In genomic region chr4:165873298-165874071, GRCh38 we compare ENCODE assay signal across 8 cellular contexts. TPM values are rescaled to one million over a fixed set of nuclear protein-coding genes. Genes with fewer than 3 reads are reported as not detected.
DNase-seq lines count a peak whose midpoint lies in the region; ATAC-seq and TF ChIP-seq lines count a peak whose summit lies in the region.

No MANE protein-coding gene starts in this region.

- no peaks in the 10 kb centered on the region for H3K4me1 ChIP-seq in adrenal gland (replicated peaks in 1 of 2)
- H3K4me1 ChIP-seq in iPS DF 6.9 (ENCODE audit: control insufficient read depth, insufficient read depth, low read length) = peaks cover 3% of the 10 kb centered on the region; the same call in 1 of the 2 replicates
- peaks cover 11% of the 10 kb centered on the region for H3K4me1 ChIP-seq in skeletal muscle satellite cell (ENCODE audit: control insufficient read depth, insufficient read depth, low read length)

- H3K36me3 ChIP-seq in adrenal gland (replicated peaks in 1 of 2) (no peaks in the 10 kb centered on the region), iPS DF 6.9 (ENCODE audit: control insufficient read depth, insufficient read depth, low read length) (no peaks in the 10 kb centered on the region), skeletal muscle satellite cell (ENCODE audit: insufficient read depth, low read length) (no peaks in the 10 kb centered on the region)

- ATAC-seq in HG03354 (IDR thresholded peaks at IDR 0.05; ENCODE audit: poor library complexity, severe bottlenecking, unreplicated experiment) = peak; percentile 41
- no peak for ATAC-seq in GM21529 (IDR thresholded peaks at IDR 0.05; ENCODE audit: unreplicated experiment)

- H3K4me2 ChIP-seq in skeletal muscle satellite cell (ENCODE audit: low read length) = peak overlapping the region; percentile 99

- H3K36me3 Mint-ChIP-seq in immature natural killer cell = no peaks in the 10 kb centered on the region

- H3K27ac ChIP-seq in C4-2B (peak overlapping the region; percentile 21; the same call in 1 of the 2 replicates), adrenal gland (peak overlapping the region in 2 of 5 donors; percentile 47 to 49), iPS DF 6.9 (ENCODE audit: low read length) (no peak overlapping the region)

- intact Hi-C loops in adrenal gland (cut with DNase I) = no loop called here

- H3K4me3 ChIP-seq in adrenal gland (peak overlapping the region in 1 of 4 donors; percentile 42), iPS DF 6.9 (ENCODE audit: low read length) (peak overlapping the region; percentile 56), skeletal muscle satellite cell (ENCODE audit: low read length) (peak overlapping the region; percentile 88)

- H3K4me3 Mint-ChIP-seq in immature natural killer cell = no peak overlapping the region

- H3K27me3 ChIP-seq in adrenal gland (peaks cover 23% of the 10 kb centered on the region), iPS DF 6.9 (ENCODE audit: control insufficient read depth, insufficient read depth, low read length) (peaks cover 30% of the 10 kb centered on the region), skeletal muscle satellite cell (ENCODE audit: control insufficient read depth, insufficient read depth, low read length) (no peaks in the 10 kb centered on the region)

- no peaks in the 10 kb centered on the region for H3K4me1 Mint-ChIP-seq in immature natural killer cell

- H3K9ac ChIP-seq in skeletal muscle satellite cell (ENCODE audit: low read depth, low read length) = peak overlapping the region; percentile 39

- peaks cover 3 to 33% (median 8%) of the 10 kb centered on the region in 6 donors for H3K9me3 Mint-ChIP-seq in immature natural killer cell

- TF ChIP-seq CTCF in C4-2B (conservative IDR thresholded peaks at IDR 0.05) = no peak
- no peak for TF ChIP-seq CTCF in adrenal gland (IDR thresholded peaks at IDR 0.05)

- peak in 6 of 7 donors; percentile 10 to 53 (median 22) for DNase-seq in adrenal gland
- no peak for DNase-seq in iPS DF 6.9 (ENCODE audit: low read depth, low spot score)
- DNase-seq in OCI-M2 (lab: John Stamatoyannopoulos, UW; ENCODE audit: unreplicated experiment) = no peak
- DNase-seq in immature natural killer cell = no peak

- H3K27me3 Mint-ChIP-seq in immature natural killer cell (ENCODE audit: low read depth in 3 of 3) = peaks cover 7 to 12% (median 9%) of the 10 kb centered on the region in 3 donors

- no peak overlapping the region for H3K27ac Mint-ChIP-seq in immature natural killer cell

- WGBS in adrenal gland, 4 donors = 0 to 1% (median 1%) methylated on average over 17 to 70 of the region's 70 CpGs
- no CpG with 5 or more reads among the region's 70 CpGs for WGBS in iPS DF 6.9 (ENCODE audit: insufficient coverage, insufficient read length)

- TF ChIP-seq POLR2A in adrenal gland (IDR thresholded peaks at IDR 0.05) = no peak

- H3K9me3 ChIP-seq in adrenal gland (replicated peaks in 1 of 3) = no peaks in the 10 kb centered on the region
- H3K9me3 ChIP-seq in iPS DF 6.9 (ENCODE audit: control insufficient read depth, insufficient read depth, low read length) = no peaks in the 10 kb centered on the region
- H3K9me3 ChIP-seq in skeletal muscle satellite cell (replicated peaks; ENCODE audit: low read length) = no peaks in the 10 kb centered on the region

RNA-seq across cellular contexts. Expression of gene TLL1, which starts 0.4 kb away (rescaled TPM):
- 10 to 100 TPM in 1 of 8 donors, 1 to 10 TPM in 7; 1.9 to 12.7 (median 3.0) TPM for total RNA-seq in adrenal gland
- polyA plus RNA-seq in adrenal gland (1 to 10 TPM; 1.1 to 1.2 (median 1.2) TPM), immature natural killer cell (not detected)
- total RNA-seq in skeletal muscle satellite cell (2012; rRNA removed) = under 0.01 and 1.5 TPM in 2 replicates

Comparison
In these comparisons a context has a peak if more than half of its experiments do, and no peak if none do; other contexts are left out.
1. DNase-seq: peak in adrenal gland (6 of 7); none in iPS DF 6.9 (single experiment), OCI-M2 (single experiment) and immature natural killer cell (0 of 3).